Comparison of ENCODE assay signal across 8 cellular contexts in the genomic region with DNA sequence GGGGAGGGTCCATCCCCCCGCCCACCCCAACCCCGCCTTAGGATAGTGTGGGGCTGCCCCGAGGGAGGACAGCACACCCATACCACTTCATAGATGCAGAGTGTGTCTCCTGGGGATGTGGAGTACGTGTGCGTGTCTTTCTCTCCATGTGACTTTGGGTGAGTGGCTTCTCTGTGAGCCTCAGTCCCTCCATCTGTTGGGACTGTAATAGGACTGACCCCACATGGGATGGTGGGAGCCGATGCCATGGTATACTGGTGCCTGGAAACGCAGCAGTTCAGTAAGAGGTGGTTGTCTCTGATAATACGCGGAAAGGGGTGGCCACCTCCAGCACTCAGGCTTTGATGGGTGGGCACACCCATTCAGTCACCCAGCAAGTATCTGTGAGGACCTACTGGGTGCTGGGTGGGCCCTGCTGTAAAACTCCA. TPM values are rescaled to one million over a fixed set of nuclear protein-coding genes. Genes with fewer than 3 reads are reported as not detected.
A peak's percentile ranks its signal among the peaks of the same experiment; 100 is the strongest.
DNase-seq lines count a peak whose midpoint lies in the region; ATAC-seq and TF ChIP-seq lines count a peak whose summit lies in the region.

No MANE protein-coding gene starts in this region.

- H3K27me3 ChIP-seq in iPS-20b (ENCODE audit: insufficient read depth, low read length) (no peaks in the 10 kb centered on the region), testis (no peaks in the 10 kb centered on the region)

- H3K27ac Mint-ChIP-seq in activated T-helper 17 cell treated with anti-CD3 and anti-CD28 coated beads, Interleukin-2, amount 50 U/mL, for 72 hours: peak overlapping the region; percentile 96

- 0 to 30% methylated on average over 2 to 9 of the region's 9 CpGs for WGBS in testis, 2 donors

- TF ChIP-seq CTCF in testis (IDR thresholded peaks at IDR 0.05): no peak

- peak overlapping the region; percentile 81; the same call in 1 of the 2 replicates for H3K9ac ChIP-seq in iPS-20b (ENCODE audit: low read depth, low read length)

- H3K4me1 Mint-ChIP-seq in activated T-helper 17 cell treated with anti-CD3 and anti-CD28 coated beads, Interleukin-2, amount 50 U/mL, for 72 hours: peaks cover 31% of the 10 kb centered on the region

- H3K4me3 ChIP-seq in iPS-20b (ENCODE audit: low read length) (peak overlapping the region; percentile 76), testis (peak overlapping the region; percentile 56 to 91)

- peaks cover 30% of the 10 kb centered on the region for H3K36me3 ChIP-seq in iPS-20b (ENCODE audit: insufficient read depth, low read depth, low read length)
- H3K36me3 ChIP-seq in testis (ENCODE audit: low read depth, missing control alignments): no peaks in the 10 kb centered on the region

- H3K27ac ChIP-seq in iPS-20b (ENCODE audit: low read length) (peak overlapping the region; percentile 30), testis (peak overlapping the region; percentile 86 to 89)

- peak; percentile 11 for DNase-seq in activated T-cell treated with anti-CD3 and anti-CD28 coated beads for 24 hours (ENCODE audit: low read depth)
- no peak for DNase-seq in activated T-cell treated with anti-CD3 and anti-CD28 coated beads for 4 hours
- no peak for DNase-seq in testis
- no peak for DNase-seq in NCI-H146 (lab: John Stamatoyannopoulos, UW)
- no peak for DNase-seq in effector CD8-positive, alpha-beta T cell (lab: John Stamatoyannopoulos, UW)

- H3K4me1 ChIP-seq in iPS-20b (ENCODE audit: insufficient read depth, low read length): peaks cover 19% of the 10 kb centered on the region; the same call in 1 of the 2 replicates
- H3K4me1 ChIP-seq in testis: peaks cover 20% of the 10 kb centered on the region

- no peak for TF ChIP-seq POLR2A in testis (IDR thresholded peaks at IDR 0.05)

- H3K36me3 Mint-ChIP-seq in activated T-helper 17 cell treated with anti-CD3 and anti-CD28 coated beads, Interleukin-2, amount 50 U/mL, for 72 hours (ENCODE audit: low read depth): peaks cover 76% of the 10 kb centered on the region

- no peaks in the 10 kb centered on the region for H3K27me3 Mint-ChIP-seq in activated T-helper 17 cell treated with anti-CD3 and anti-CD28 coated beads, Interleukin-2, amount 50 U/mL, for 72 hours

- H3K4me3 Mint-ChIP-seq in activated T-helper 17 cell treated with anti-CD3 and anti-CD28 coated beads, Interleukin-2, amount 50 U/mL, for 72 hours: peak overlapping the region; percentile 92

- intact Hi-C loops in testis (cut with DNase I; ENCODE audit: low total_unique reads): no loop called here

- no peaks in the 10 kb centered on the region for H3K9me3 Mint-ChIP-seq in activated T-helper 17 cell treated with anti-CD3 and anti-CD28 coated beads, Interleukin-2, amount 50 U/mL, for 72 hours

- peak; percentile 58 for ATAC-seq in activated T-helper 17 cell treated with anti-CD3 and anti-CD28 coated beads, Interleukin-2, amount 50 U/mL, for 72 hours (replicated peaks)
- ATAC-seq in GM21390 (IDR thresholded peaks at IDR 0.05; ENCODE audit: unreplicated experiment): no peak

- H3K9me3 ChIP-seq in iPS-20b (ENCODE audit: insufficient read depth, low read depth, low read length) (no peaks in the 10 kb centered on the region), testis (no peaks in the 10 kb centered on the region)

RNA-seq across cellular contexts. Expression of a gene that starts 0.8 kb away (rescaled TPM):
- 100 to 1,000 TPM in 1 of 2 donors, 10 to 100 TPM in 1; 75.0 to 103 TPM for total RNA-seq in activated T-helper 17 cell treated with anti-CD3 and anti-CD28 coated beads, Interleukin-2, amount 50 U/mL, for 72 hours
- total RNA-seq in testis: 10 to 100 TPM; 25.6 to 35.4 TPM
- 22.6 TPM for polyA plus RNA-seq in testis (ENCODE audit: insufficient read depth, low read depth, low replicate concordance)

RNA-seq across cellular contexts. Expression of a gene that starts 28.1 kb away (rescaled TPM):
- total RNA-seq in activated T-helper 17 cell treated with anti-CD3 and anti-CD28 coated beads, Interleukin-2, amount 50 U/mL, for 72 hours: 10 to 100 TPM in 1 of 2 donors, 1 to 10 TPM in 1; 6.3 to 14.3 TPM
- 10 to 100 TPM; 33.0 to 37.2 TPM for total RNA-seq in testis
- 22.9 TPM for polyA plus RNA-seq in testis (ENCODE audit: insufficient read depth, low read depth, low replicate concordance)

RNA-seq across cellular contexts. Expression of a gene that starts 28.5 kb away (rescaled TPM):
- total RNA-seq in activated T-helper 17 cell treated with anti-CD3 and anti-CD28 coated beads, Interleukin-2, amount 50 U/mL, for 72 hours: 10 to 100 TPM; 60.7 to 69.9 TPM
- 100 to 1,000 TPM; 229 to 308 TPM for total RNA-seq in testis
- 213 TPM for polyA plus RNA-seq in testis (ENCODE audit: insufficient read depth, low read depth, low replicate concordance)

RNA-seq across cellular contexts. Expression of a gene that starts 56.7 kb away (rescaled TPM):
- total RNA-seq in activated T-helper 17 cell treated with anti-CD3 and anti-CD28 coated beads, Interleukin-2, amount 50 U/mL, for 72 hours: 1 to 10 TPM in 1 of 2 donors, under 1 TPM in 1; 0.09 to 5.4 TPM
- total RNA-seq in testis: 10 to 100 TPM; 17.2 to 30.6 TPM
- polyA plus RNA-seq in testis (ENCODE audit: insufficient read depth, low read depth, low replicate concordance): 19.8 TPM
